ENCODE assay signal across 1 cellular context in the genomic region with DNA sequence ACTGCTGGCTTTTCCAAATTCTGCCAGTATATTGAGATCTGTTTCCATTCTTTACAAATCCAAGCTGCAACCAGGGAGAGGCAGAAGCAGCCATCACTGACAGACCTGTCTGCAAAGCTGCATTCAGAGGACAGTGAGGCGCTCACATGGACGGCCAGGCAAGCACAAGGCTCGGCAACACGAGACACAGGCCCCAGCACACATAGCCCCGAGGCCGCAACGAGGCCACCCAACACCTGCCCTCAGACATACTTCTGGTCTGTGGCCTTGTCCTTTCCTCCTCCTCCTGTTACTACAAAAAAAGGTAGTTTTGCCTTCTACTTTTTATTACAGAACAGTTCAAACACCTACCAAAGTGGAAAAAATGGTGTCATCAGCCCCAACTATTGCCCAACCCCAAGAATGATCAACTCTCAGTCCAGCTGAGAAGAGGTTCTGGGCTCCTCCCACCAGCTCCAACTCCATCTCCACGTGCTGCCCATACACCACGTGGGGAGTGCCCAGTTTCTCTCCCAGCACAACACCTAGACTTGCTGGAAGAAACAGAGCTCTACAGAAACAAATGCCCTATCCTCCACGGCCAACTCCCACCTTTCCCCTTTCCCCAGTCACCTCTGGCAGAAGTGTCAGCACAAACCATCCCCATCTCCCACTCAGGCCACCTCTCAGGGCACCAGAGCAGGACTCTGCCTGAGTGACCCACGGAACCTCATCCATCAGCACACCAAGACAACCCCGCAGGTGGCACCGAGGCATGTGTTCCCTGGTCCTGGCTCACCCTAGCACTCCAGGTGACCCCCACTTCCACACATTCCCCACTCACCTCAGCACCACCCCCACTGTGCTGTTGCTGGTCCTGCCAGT.
TF ChIP-seq lines count a peak whose summit lies in the region.

No MANE protein-coding gene starts in this region.

TF ChIP-seq in liver, 16 proteins besides CTCF, POLR2A, EP300 and RAD21 (continued from another document):
- TF ChIP-seq, protein P1, sequence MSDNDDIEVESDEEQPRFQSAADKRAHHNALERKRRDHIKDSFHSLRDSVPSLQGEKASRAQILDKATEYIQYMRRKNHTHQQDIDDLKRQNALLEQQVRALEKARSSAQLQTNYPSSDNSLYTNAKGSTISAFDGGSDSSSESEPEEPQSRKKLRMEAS (IDR thresholded peaks at IDR 0.05): peak; percentile 97
- TF ChIP-seq FOXA1 (IDR thresholded peaks at IDR 0.05): no peak
- TF ChIP-seq FOXA2 (IDR thresholded peaks at IDR 0.05): no peak
- TF ChIP-seq, protein P2, sequence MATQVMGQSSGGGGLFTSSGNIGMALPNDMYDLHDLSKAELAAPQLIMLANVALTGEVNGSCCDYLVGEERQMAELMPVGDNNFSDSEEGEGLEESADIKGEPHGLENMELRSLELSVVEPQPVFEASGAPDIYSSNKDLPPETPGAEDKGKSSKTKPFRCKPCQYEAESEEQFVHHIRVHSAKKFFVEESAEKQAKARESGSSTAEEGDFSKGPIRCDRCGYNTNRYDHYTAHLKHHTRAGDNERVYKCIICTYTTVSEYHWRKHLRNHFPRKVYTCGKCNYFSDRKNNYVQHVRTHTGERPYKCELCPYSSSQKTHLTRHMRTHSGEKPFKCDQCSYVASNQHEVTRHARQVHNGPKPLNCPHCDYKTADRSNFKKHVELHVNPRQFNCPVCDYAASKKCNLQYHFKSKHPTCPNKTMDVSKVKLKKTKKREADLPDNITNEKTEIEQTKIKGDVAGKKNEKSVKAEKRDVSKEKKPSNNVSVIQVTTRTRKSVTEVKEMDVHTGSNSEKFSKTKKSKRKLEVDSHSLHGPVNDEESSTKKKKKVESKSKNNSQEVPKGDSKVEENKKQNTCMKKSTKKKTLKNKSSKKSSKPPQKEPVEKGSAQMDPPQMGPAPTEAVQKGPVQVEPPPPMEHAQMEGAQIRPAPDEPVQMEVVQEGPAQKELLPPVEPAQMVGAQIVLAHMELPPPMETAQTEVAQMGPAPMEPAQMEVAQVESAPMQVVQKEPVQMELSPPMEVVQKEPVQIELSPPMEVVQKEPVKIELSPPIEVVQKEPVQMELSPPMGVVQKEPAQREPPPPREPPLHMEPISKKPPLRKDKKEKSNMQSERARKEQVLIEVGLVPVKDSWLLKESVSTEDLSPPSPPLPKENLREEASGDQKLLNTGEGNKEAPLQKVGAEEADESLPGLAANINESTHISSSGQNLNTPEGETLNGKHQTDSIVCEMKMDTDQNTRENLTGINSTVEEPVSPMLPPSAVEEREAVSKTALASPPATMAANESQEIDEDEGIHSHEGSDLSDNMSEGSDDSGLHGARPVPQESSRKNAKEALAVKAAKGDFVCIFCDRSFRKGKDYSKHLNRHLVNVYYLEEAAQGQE (IDR thresholded peaks at IDR 0.05): no peak
- peak; percentile 79 to 91 for TF ChIP-seq RXRA (IDR thresholded peaks at IDR 0.05)
- TF ChIP-seq NR2F2 (IDR thresholded peaks at IDR 0.05): no peak
- peak; percentile 95 for TF ChIP-seq ATF3 (IDR thresholded peaks at IDR 0.05)
